Comparison of ENCODE assay signal across 8 cellular contexts in the genomic region with DNA sequence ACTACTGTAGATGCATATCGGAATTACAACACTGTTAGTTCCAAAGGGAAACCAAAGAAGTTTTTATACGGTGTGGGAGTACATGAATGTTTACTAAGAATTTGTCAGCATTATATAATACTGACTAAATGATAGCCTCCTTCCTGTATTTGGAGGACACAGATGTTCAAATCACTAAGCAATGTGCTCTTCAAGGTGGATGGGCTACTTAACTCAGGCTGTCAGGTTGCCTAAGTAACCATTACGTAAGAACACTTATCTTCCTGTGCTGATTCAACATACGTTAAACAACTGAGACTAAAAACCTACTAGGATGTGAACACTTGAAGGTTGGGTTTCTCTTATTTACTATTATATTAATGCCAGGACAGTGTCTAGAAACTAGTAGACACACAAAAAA.
DNase-seq lines count a peak whose midpoint lies in the region; ATAC-seq, FAIRE-seq and TF ChIP-seq lines count a peak whose summit lies in the region.
"Had no signal": no experiment of that assay in that cellular context is flagged by ENCODE, and none has a peak within 500 bp of the region (broad histone marks: within the 10 kb centered on the region; RNA-seq: fewer than 3 reads in every experiment).

No MANE protein-coding gene starts in this region.

- H3K27me3 ChIP-seq in spleen (replicated peaks in 1 of 7), result no peaks in the 10 kb centered on the region

- WGBS in spleen, 5 donors, result 18 to 41% (median 32%) methylated on average over 4 of the region's 4 CpGs

- TF ChIP-seq POLR2A in spleen (IDR thresholded peaks at IDR 0.05), result no peak
- no peak for TF ChIP-seq POLR2A in H54 (IDR thresholded peaks at IDR 0.05; ENCODE audit: low read depth, low read length)

- intact Hi-C loops in spleen (cut with DNase I; ENCODE audit: low total_unique reads), result no loop called here

- DNase-seq in KBM-7, result peak; percentile 10
- peak; percentile 21 for DNase-seq in NCI-H774 (lab: John Stamatoyannopoulos, UW)
- peak; percentile 71 for DNase-seq in fibroblast of mammary gland (ENCODE audit: low read depth)
- DNase-seq in spleen, result no peak
- no peak for DNase-seq in activated CD8-positive, alpha-beta memory T cell treated with anti-CD3 and anti-CD28 coated beads, Interleukin-2, amount 50 U/mL, for 48 hours
- no peak for DNase-seq in H54 (ENCODE audit: insufficient read length, low spot score)
- DNase-seq: activated CD4-positive, alpha-beta T cell treated with anti-CD3 and anti-CD28 coated beads, Interleukin-2, amount 50 U/mL, for 48 hours had no signal

- no peak for ATAC-seq in HG03280 (IDR thresholded peaks at IDR 0.05; ENCODE audit: unreplicated experiment)

- in situ Hi-C loops in KBM-7 (cut with MboI; ENCODE audit: low pct_unique_long_range_greater_than_20kb, low sequenced_read_pairs), result no loop called here

- H3K4me3 ChIP-seq in fibroblast of mammary gland (ENCODE audit: control insufficient read depth, low read depth, low read length) (no peak overlapping the region), spleen (no peak overlapping the region)

- peak overlapping the region in 6 of 8 donors; percentile 12 to 75 (median 29) for H3K27ac ChIP-seq in spleen

- peaks cover 0 to 7% (median 0%) of the 10 kb centered on the region in 6 donors for H3K4me1 ChIP-seq in spleen

- H3K36me3 ChIP-seq in spleen, result no peaks in the 10 kb centered on the region

- TF ChIP-seq CTCF in fibroblast of mammary gland (conservative IDR thresholded peaks at IDR 0.05; ENCODE audit: control insufficient read depth, insufficient read depth, low read depth, low read length) (no peak), spleen (IDR thresholded peaks at IDR 0.05 in 8 of 11, conservative IDR thresholded peaks at IDR 0.05 in 3 of 11) (no peak)

- FAIRE-seq in H54 (lab: Jason Lieb, UNC), result no peak

- no peaks in the 10 kb centered on the region for H3K9me3 ChIP-seq in spleen

Comparison
In these comparisons a context has a peak if more than half of its experiments do, and no peak if none do; other contexts are left out.
1. DNase-seq: peak in KBM-7 (single experiment), NCI-H774 (single experiment) and fibroblast of mammary gland (single experiment); none in spleen (single experiment), activated CD8-positive, alpha-beta memory T cell treated with anti-CD3 and anti-CD28 coated beads, Interleukin-2, amount 50 U/mL, for 48 hours (single experiment) and H54 (single experiment).